Comparison of ENCODE assay signal across 8 cellular contexts in genomic region chr1:28887418-28887834, GRCh38. TPM values are rescaled to one million over a fixed set of nuclear protein-coding genes. Genes with fewer than 3 reads are reported as not detected.
DNase-seq lines count a peak whose midpoint lies in the region; ATAC-seq, FAIRE-seq and TF ChIP-seq lines count a peak whose summit lies in the region.

No MANE protein-coding gene starts in this region.

- under 1% methylated on average over 17 of the region's 41 CpGs for WGBS in GM12878 (ENCODE audit: insufficient coverage, insufficient replicate concordance, low lambda C conversion rate, missing lambda C conversion rate)

- no peak for TF ChIP-seq CTCF in GM12878 (IDR thresholded peaks at IDR 0.05 in 2 of 3, conservative IDR thresholded peaks at IDR 0.05 in 1 of 3; ENCODE audit: control insufficient read depth in 2 of 3, extremely low read depth in 1 of 3, insufficient read depth in 1 of 3, low read depth in 3 of 3, low read length in 3 of 3)
- TF ChIP-seq CTCF in keratinocyte (optimal IDR thresholded peaks at IDR 0.05 in 1 of 3, IDR thresholded peaks at IDR 0.05 in 1 of 3, conservative IDR thresholded peaks at IDR 0.05 in 1 of 3; ENCODE audit: extremely low read depth in 1 of 3, insufficient read depth in 2 of 3, low read length in 3 of 3) = no peak

- SMC1A ChIA-PET in GM12878 (lab: Charles Lee; ENCODE audit: uncharacterized antibody, unreplicated experiment) = interaction anchor here (1.4 to 2.5 kb wide), 3 partner anchors 10 to 145 kb away, joined by 3 to 9 read pairs (median 3); no protein-coding TSS in a partner anchor

- no peak for DNase-seq in GM12878 (ENCODE audit: low read depth, low spot score)
- no peak for DNase-seq in keratinocyte (ENCODE audit: low read depth, low spot score)
- peak; percentile 37 for DNase-seq in stimulated activated CD8-positive, alpha-beta memory T cell treated with anti-CD3 and anti-CD28 coated beads, Interleukin-12 subunit alpha, Interleukin-12 subunit beta, amount 100 ng/mL, for 4 hours (ENCODE audit: low read depth)
- DNase-seq in retina = no peak
- DNase-seq in KBM-7 = no peak

- H4K20me1 ChIP-seq in GM12878 (ENCODE audit: control insufficient read depth, insufficient read depth) (no peaks in the 10 kb centered on the region), keratinocyte (ENCODE audit: control insufficient read depth, extremely low read depth, insufficient read depth, low read length) (no peaks in the 10 kb centered on the region)

- CTCF ChIA-PET in GM12878 (lab: Yijun Ruan, JAX) = interaction anchor here (0.7 to 2.0 kb wide), 6 partner anchors 26 to 315 kb away, joined by 3 to 11 read pairs (median 3); partner anchors contain the start of gene YTHDF2

- FAIRE-seq in GM12878 (lab: Jason Lieb, UNC) = no peak
- FAIRE-seq in keratinocyte (lab: Jason Lieb, UNC) = no peak

- peak overlapping the region; percentile 91 for H2AFZ ChIP-seq in GM12878 (ENCODE audit: control insufficient read depth, low read depth, low read length)
- H2AFZ ChIP-seq in keratinocyte (ENCODE audit: control insufficient read depth, low read length) = peak overlapping the region; percentile 87

- H3K4me1 ChIP-seq in GM12878 (ENCODE audit: control insufficient read depth, insufficient read depth, low read length) (peaks cover 34% of the 10 kb centered on the region), keratinocyte (ENCODE audit: control insufficient read depth, extremely low read depth, insufficient read depth, low read length) (peaks cover 19% of the 10 kb centered on the region)

- peak overlapping the region; percentile 68 for H3K27ac ChIP-seq in GM12878 (ENCODE audit: control insufficient read depth, insufficient read depth)
- H3K27ac ChIP-seq in keratinocyte (ENCODE audit: control insufficient read depth, insufficient read depth, low read length) = peak overlapping the region; percentile 73

- ATAC-seq in GM19468 (IDR thresholded peaks at IDR 0.05; ENCODE audit: extremely low read depth, unreplicated experiment) (peak; percentile 20), SK-N-SH treated with all-trans-retinoic acid at 6 μM for 48 hours (peak; percentile 50), GM12878 (peak; percentile 40), HG02973 (IDR thresholded peaks at IDR 0.05; ENCODE audit: unreplicated experiment) (no peak)

- TF ChIP-seq EP300 in GM12878 (IDR thresholded peaks at IDR 0.05; ENCODE audit: borderline replicate concordance in 1 of 2, control insufficient read depth in 1 of 2, low read depth in 2 of 2, low read length in 2 of 2) = no peak

- dilution Hi-C loops in keratinocyte (cut with MboI; ENCODE audit: extremely low pct_ligation_motif_present, low sequenced_read_pairs) = no loop called here

- peak overlapping the region; percentile 89 for H3K4me3 ChIP-seq in GM12878
- H3K4me3 ChIP-seq in keratinocyte (ENCODE audit: control insufficient read depth in 2 of 3, extremely low read depth in 1 of 3, insufficient read depth in 2 of 3, low read depth in 1 of 3, low read length in 3 of 3) = peak overlapping the region; percentile 86 to 97 (median 95)

- H3K27me3 ChIP-seq in GM12878 (replicated peaks in 1 of 2; ENCODE audit: control insufficient read depth in 2 of 2, insufficient read depth in 2 of 2, low read length in 1 of 2) = no peaks in the 10 kb centered on the region
- H3K27me3 ChIP-seq in keratinocyte (ENCODE audit: control insufficient read depth, extremely low read depth, insufficient read depth, low read length) = no peaks in the 10 kb centered on the region

- RAD21 ChIA-PET in GM12878 (lab: Charles Lee; ENCODE audit: unreplicated experiment) = interaction anchor here (0.9 to 11.7 kb wide), 6 partner anchors 10 to 315 kb away, joined by 3 to 284 read pairs (median 6); partner anchors contain the start of genes EPB41 and SRSF4

- POLR2A ChIA-PET in GM12878 (lab: Charles Lee) = interaction anchor here (0.5 to 1.8 kb wide), 4 partner anchors 27 to 229 kb away, joined by 3 to 8 read pairs (median 4); partner anchors contain the start of gene EPB41

- intact Hi-C loops in GM12878 (cut with micrococcal nuclease; ENCODE audit: unreplicated experiment) = no loop called here

- H3K36me3 ChIP-seq in GM12878 (ENCODE audit: control insufficient read depth in 2 of 2, insufficient read depth in 2 of 2, low read length in 1 of 2) (no peaks in the 10 kb centered on the region), keratinocyte (ENCODE audit: control insufficient read depth in 2 of 2, extremely low read depth in 1 of 2, insufficient read depth in 2 of 2, low read length in 2 of 2) (peaks cover 1 to 6% of the 10 kb centered on the region in 2 experiments)

- H3K9ac ChIP-seq in GM12878 (ENCODE audit: control insufficient read depth, insufficient read depth, low read length) (peak overlapping the region; percentile 92), keratinocyte (ENCODE audit: control insufficient read depth, extremely low read depth, insufficient read depth, low read length) (peak overlapping the region; percentile 96)

- no peak for TF ChIP-seq POLR2A in GM12878 (IDR thresholded peaks at IDR 0.05; ENCODE audit: low read depth, low read length)

- H3K9me3 ChIP-seq in GM12878 (replicated peaks; ENCODE audit: control insufficient read depth, insufficient read depth, low read length) (no peaks in the 10 kb centered on the region), keratinocyte (ENCODE audit: control insufficient read depth, low read depth, low read length) (no peaks in the 10 kb centered on the region)

- H3K9me1 ChIP-seq in keratinocyte (ENCODE audit: control insufficient read depth, extremely low read depth, insufficient read depth, low read length) = no peaks in the 10 kb centered on the region

- BruUV-seq in GM12878 (replicated peaks; lab: Mats Ljungman, UMichigan) = no TSS peak

- in situ Hi-C loops in GM12878 (cut with MboI) = no loop called here
- in situ Hi-C loops in KBM-7 (cut with MboI; ENCODE audit: low pct_unique_long_range_greater_than_20kb, low sequenced_read_pairs) = loop anchor here (10.0 to 25.0 kb wide), 2 partner anchors 147 to 300 kb away; partner anchors contain the start of gene SRSF4

- H3K4me2 ChIP-seq in GM12878 (ENCODE audit: control insufficient read depth, insufficient read depth) (peak overlapping the region; percentile 85), keratinocyte (ENCODE audit: control insufficient read depth, extremely low read depth, insufficient read depth, low read depth, low read length) (peak overlapping the region; percentile 92)

- no peak for TF ChIP-seq RAD21 in GM12878 (IDR thresholded peaks at IDR 0.05; ENCODE audit: insufficient read depth, low read depth, low read length)

- peaks cover 13% of the 10 kb centered on the region for H3K79me2 ChIP-seq in GM12878 (ENCODE audit: control insufficient read depth, insufficient read depth, low read length)
- H3K79me2 ChIP-seq in keratinocyte (ENCODE audit: control insufficient read depth, insufficient read depth, low read length) = peaks cover 4% of the 10 kb centered on the region

TF ChIP-seq in SK-N-SH treated with all-trans-retinoic acid at 6 μM for 48 hours, 23 proteins besides CTCF, POLR2A, EP300 and RAD21 (continues in another document):
- no peak for TF ChIP-seq TCF4 (CRISPR knock-in tag; IDR thresholded peaks at IDR 0.05; ENCODE audit: borderline replicate concordance)
- no peak for TF ChIP-seq ARNTL (CRISPR knock-in tag; IDR thresholded peaks at IDR 0.05; ENCODE audit: borderline replicate concordance, low read depth)
- TF ChIP-seq GLIS3 (CRISPR knock-in tag; IDR thresholded peaks at IDR 0.05) = no peak
- no peak for TF ChIP-seq ZFP3 (CRISPR knock-in tag; IDR thresholded peaks at IDR 0.05)
- no peak for TF ChIP-seq TOX (CRISPR knock-in tag; IDR thresholded peaks at IDR 0.05; ENCODE audit: borderline replicate concordance)
- TF ChIP-seq ZFP30 (CRISPR knock-in tag; IDR thresholded peaks at IDR 0.05) = no peak
- no peak for TF ChIP-seq RARB (CRISPR knock-in tag; IDR thresholded peaks at IDR 0.05)
- TF ChIP-seq CSDC2 (CRISPR knock-in tag; IDR thresholded peaks at IDR 0.05) = no peak

TF ChIP-seq in GM12878, 131 proteins besides CTCF, POLR2A, EP300 and RAD21 (continues in another document):
- TF ChIP-seq IRF3 (IDR thresholded peaks at IDR 0.05) (no peak), CBFB (IDR thresholded peaks at IDR 0.05; ENCODE audit: low read depth) (no peak), MXI1 (IDR thresholded peaks at IDR 0.05; ENCODE audit: low read depth, low read length) (no peak)

RNA-seq across cellular contexts. Expression of gene EPB41, which starts 26.9 kb away (rescaled TPM):
- total RNA-seq in GM12878 (2013; cell fraction: nucleolus; rRNA removed) = 164 and 166 TPM in 2 replicates
- total RNA-seq in GM12878 (2014; rRNA removed) (69.8 and 70.6 TPM in 2 replicates), GM12878 (2014; rRNA removed; fragmentation: Illumina TruSeq; extraction: Trizol) (77.6 and 82.2 TPM in 2 replicates), GM12878 (2021) (61.1 and 64.2 TPM in 2 replicates)
- 12.2 TPM for polyA plus RNA-seq in GM12878 (2011; ENCODE audit: low read depth)
- polyA plus RNA-seq in GM12878 (2011; rRNA removed) (72.0 and 80.0 TPM in 2 replicates), GM12878 (2014; fragmentation: Illumina TruSeq; extraction: Trizol) (68.9 and 81.8 TPM in 2 replicates), GM12878 (2014; fragmentation: Nextera tagmentation; extraction: Ambion mirVana) (1 to 10 TPM; 1.1 to 3.1 TPM), GM12878 (2014; rRNA removed) (52.7 and 53.4 TPM in 2 replicates), GM12878 (2016; fragmentation: Nextera tagmentation; extraction: Ambion mirVana) (10 to 100 TPM; 22.7 to 29.1 TPM), keratinocyte (16.4 to 23.6 TPM (median 21.1 TPM) in 3 replicates)
- 38.5 and 44.2 TPM in 2 replicates for polyA plus RNA-seq in GM12878 (2011; cell fraction: cytosol; rRNA removed)
- 21.8 and 26.1 TPM in 2 replicates for polyA plus RNA-seq in GM12878 (2011; cell fraction: nucleus; rRNA removed)
- polyA plus RNA-seq in GM12878 (2012) = 15.2 and 17.8 TPM in 2 replicates
- 71.6 and 106 TPM in 2 replicates for polyA minus RNA-seq in GM12878 (2011; rRNA and poly(A)+ RNA removed)
- 26.6 and 31.2 TPM in 2 replicates for polyA minus RNA-seq in GM12878 (2011; cell fraction: cytosol; rRNA and poly(A)+ RNA removed)
- 21.8 and 32.8 TPM in 2 replicates for polyA minus RNA-seq in GM12878 (2011; cell fraction: nucleus; rRNA and poly(A)+ RNA removed)
- 28.2 TPM for polyA plus RNA-seq in keratinocyte (2011; ENCODE audit: low read depth)
- polyA plus RNA-seq in keratinocyte (2011; cell fraction: cytosol; rRNA removed) = 12.6 and 22.4 TPM in 2 replicates
- polyA plus RNA-seq in keratinocyte (2011; cell fraction: nucleus; rRNA removed) = 44.3 and 50.2 TPM in 2 replicates
- 9.3 and 16.2 TPM in 2 replicates for polyA plus RNA-seq in keratinocyte (2012; ENCODE audit: low replicate concordance)
- polyA minus RNA-seq in keratinocyte = 25.9 to 43.2 TPM (median 29.4 TPM) in 3 replicates
- polyA minus RNA-seq in keratinocyte (2011; cell fraction: cytosol; rRNA and poly(A)+ RNA removed) = 15.5 TPM
- polyA minus RNA-seq in keratinocyte (2011; cell fraction: nucleus; rRNA and poly(A)+ RNA removed) = 32.4 and 65.4 TPM in 2 replicates
